8 cellular contexts compared by ENCODE assay signal in the genomic region with DNA sequence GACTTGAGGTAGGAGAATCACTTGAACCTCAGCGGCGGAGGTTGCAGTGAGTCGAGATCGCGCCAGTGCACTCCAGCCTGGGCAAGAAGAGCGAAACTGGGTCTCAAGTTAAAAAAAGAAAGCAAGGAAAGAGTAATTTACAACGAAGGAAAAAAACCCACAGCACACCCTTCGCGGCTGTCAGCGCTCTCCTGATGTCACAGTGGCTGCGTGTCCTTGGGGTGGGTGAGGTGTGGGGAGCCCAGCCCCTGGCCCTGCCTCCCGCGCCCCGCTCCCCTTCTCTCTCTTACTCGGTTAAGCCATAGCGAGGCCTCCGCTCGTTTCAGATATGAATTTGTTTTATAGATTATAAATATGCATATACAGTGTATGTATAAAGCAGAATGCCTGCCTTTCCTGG. TPM values are rescaled to one million over a fixed set of nuclear protein-coding genes. Genes with fewer than 3 reads are reported as not detected.
A peak's percentile ranks its signal among the peaks of the same experiment; 100 is the strongest.
DNase-seq lines count a peak whose midpoint lies in the region; ATAC-seq and TF ChIP-seq lines count a peak whose summit lies in the region.

No MANE protein-coding gene starts in this region.

- H3K4me1 Mint-ChIP-seq in T-helper 2 cell treated with Interferon-gamma antibody and Interleukin-4, amounts not matched to agents 5 μg/mL and 100 μg/mL, for 36 hours (ENCODE audit: low read depth), result peaks cover 17% of the 10 kb centered on the region
- H3K4me1 Mint-ChIP-seq in stimulated activated naive B cell treated with anti-CD40 and anti-IgM and Interleukin-4, amounts not matched to agents 10 μg/mL and 1 μg/mL and 100 μg/mL, for 72 hours, result peaks cover 15 to 40% of the 10 kb centered on the region in 2 donors

- ATAC-seq in foreskin keratinocyte, result no peak
- no peak for ATAC-seq in stimulated activated naive B cell treated with anti-CD40 and anti-IgM and Interleukin-4, amounts not matched to agents 10 μg/mL and 1 μg/mL and 100 μg/mL, for 72 hours (replicated peaks)
- no peak for ATAC-seq in HG03565 (IDR thresholded peaks at IDR 0.05; ENCODE audit: unreplicated experiment)

- H3K27ac ChIP-seq in SU-DHL-6 (ENCODE audit: low read depth, low read length) (peak overlapping the region; percentile 37; the same call in 1 of the 2 replicates), foreskin keratinocyte (peak overlapping the region; percentile 28)

- H3K27me3 ChIP-seq in SU-DHL-6 (ENCODE audit: low read length) (no peaks in the 10 kb centered on the region), foreskin keratinocyte (no peaks in the 10 kb centered on the region)

- no peak for DNase-seq in T-helper 2 cell treated with Interferon-gamma antibody and Interleukin-4, amounts not matched to agents 5 μg/mL and 100 μg/mL, for 36 hours (ENCODE audit: low spot score)
- no peak for DNase-seq in T-helper 2 cell
- no peak for DNase-seq in foreskin keratinocyte
- no peak for DNase-seq in stimulated activated naive B cell treated with anti-CD40 and anti-IgM and Interleukin-4, amounts not matched to agents 10 μg/mL and 1 μg/mL and 100 μg/mL, for 72 hours
- no peak for DNase-seq in occipital lobe (lab: John Stamatoyannopoulos, UW)
- no peak for DNase-seq in NCI-H82 treated with DMSO at 0.1 percent for 48 hours (lab: John Stamatoyannopoulos, UW; ENCODE audit: unreplicated experiment)

- H3K79me2 ChIP-seq in SU-DHL-6 (ENCODE audit: insufficient read depth, low read length), result peaks cover 40% of the 10 kb centered on the region

- H3K9me3 ChIP-seq in SU-DHL-6 (ENCODE audit: insufficient read depth, low read length), result no peaks in the 10 kb centered on the region

- H3K4me1 ChIP-seq in foreskin keratinocyte, result peaks cover 22% of the 10 kb centered on the region

- peak overlapping the region; percentile 75 for H3K4me2 ChIP-seq in SU-DHL-6 (ENCODE audit: low read depth, low read length, poor library complexity, severe bottlenecking)

- no peaks in the 10 kb centered on the region for H3K9me3 Mint-ChIP-seq in T-helper 2 cell treated with Interferon-gamma antibody and Interleukin-4, amounts not matched to agents 5 μg/mL and 100 μg/mL, for 36 hours
- H3K9me3 Mint-ChIP-seq in stimulated activated naive B cell treated with anti-CD40 and anti-IgM and Interleukin-4, amounts not matched to agents 10 μg/mL and 1 μg/mL and 100 μg/mL, for 72 hours, result no peaks in the 10 kb centered on the region

- no peaks in the 10 kb centered on the region for H3K36me3 ChIP-seq in SU-DHL-6 (ENCODE audit: low read length)

- peak overlapping the region; percentile 22 for H2AFZ ChIP-seq in SU-DHL-6 (ENCODE audit: low read depth, low read length, severe bottlenecking)

- H4K20me1 ChIP-seq in SU-DHL-6 (ENCODE audit: low read depth, low read length), result 0 out of 2 replicates have a peak, but pooled peaks cover 3% of the 10 kb centered on the region

- peak overlapping the region; percentile 64 for H3K4me3 Mint-ChIP-seq in T-helper 2 cell treated with Interferon-gamma antibody and Interleukin-4, amounts not matched to agents 5 μg/mL and 100 μg/mL, for 36 hours
- H3K4me3 Mint-ChIP-seq in stimulated activated naive B cell treated with anti-CD40 and anti-IgM and Interleukin-4, amounts not matched to agents 10 μg/mL and 1 μg/mL and 100 μg/mL, for 72 hours, result peak overlapping the region; percentile 48 to 69

- peaks cover 29% of the 10 kb centered on the region for H3K36me3 Mint-ChIP-seq in T-helper 2 cell treated with Interferon-gamma antibody and Interleukin-4, amounts not matched to agents 5 μg/mL and 100 μg/mL, for 36 hours (ENCODE audit: low read depth)
- H3K36me3 Mint-ChIP-seq in stimulated activated naive B cell treated with anti-CD40 and anti-IgM and Interleukin-4, amounts not matched to agents 10 μg/mL and 1 μg/mL and 100 μg/mL, for 72 hours, result peaks cover 36 to 50% of the 10 kb centered on the region in 2 donors

- H3K9me2 ChIP-seq in SU-DHL-6 (replicated peaks; ENCODE audit: insufficient read depth, low read length), result no peaks in the 10 kb centered on the region

- no peaks in the 10 kb centered on the region for H3K27me3 Mint-ChIP-seq in T-helper 2 cell treated with Interferon-gamma antibody and Interleukin-4, amounts not matched to agents 5 μg/mL and 100 μg/mL, for 36 hours (ENCODE audit: low read depth)
- H3K27me3 Mint-ChIP-seq in stimulated activated naive B cell treated with anti-CD40 and anti-IgM and Interleukin-4, amounts not matched to agents 10 μg/mL and 1 μg/mL and 100 μg/mL, for 72 hours, result no peaks in the 10 kb centered on the region

- H3K9ac ChIP-seq in SU-DHL-6 (ENCODE audit: low read length), result peak overlapping the region; percentile 98; the same call in 1 of the 2 replicates

- H3K27ac Mint-ChIP-seq in T-helper 2 cell treated with Interferon-gamma antibody and Interleukin-4, amounts not matched to agents 5 μg/mL and 100 μg/mL, for 36 hours, result peak overlapping the region; percentile 70
- peak overlapping the region; percentile 74 for H3K27ac Mint-ChIP-seq in stimulated activated naive B cell treated with anti-CD40 and anti-IgM and Interleukin-4, amounts not matched to agents 10 μg/mL and 1 μg/mL and 100 μg/mL, for 72 hours

- no peak for TF ChIP-seq CTCF in SU-DHL-6 (IDR thresholded peaks at IDR 0.05; ENCODE audit: insufficient read depth, low read length, poor library complexity, severe bottlenecking)
- TF ChIP-seq CTCF in foreskin keratinocyte (conservative IDR thresholded peaks at IDR 0.05), result no peak

- peak overlapping the region; percentile 44 for H3K4me3 ChIP-seq in SU-DHL-6 (ENCODE audit: insufficient read depth, low read length, poor library complexity, severe bottlenecking)

- H3F3A ChIP-seq in SU-DHL-6 (ENCODE audit: insufficient read depth), result no peaks in the 10 kb centered on the region

RNA-seq across cellular contexts. Expression of a gene that starts 0.7 kb away (rescaled TPM):
- total RNA-seq in foreskin keratinocyte (131 and 146 TPM in 2 replicates), occipital lobe (28.5 TPM)
- 97.9 and 101 TPM in 2 replicates for polyA plus RNA-seq in foreskin keratinocyte

RNA-seq across cellular contexts. Expression of a gene that starts 28.7 kb away (rescaled TPM):
- total RNA-seq in foreskin keratinocyte (22.4 and 28.2 TPM in 2 replicates), occipital lobe (84.5 TPM)
- polyA plus RNA-seq in foreskin keratinocyte, result 8.5 and 10.6 TPM in 2 replicates
